8 cellular contexts compared by ENCODE assay signal in the genomic region with DNA sequence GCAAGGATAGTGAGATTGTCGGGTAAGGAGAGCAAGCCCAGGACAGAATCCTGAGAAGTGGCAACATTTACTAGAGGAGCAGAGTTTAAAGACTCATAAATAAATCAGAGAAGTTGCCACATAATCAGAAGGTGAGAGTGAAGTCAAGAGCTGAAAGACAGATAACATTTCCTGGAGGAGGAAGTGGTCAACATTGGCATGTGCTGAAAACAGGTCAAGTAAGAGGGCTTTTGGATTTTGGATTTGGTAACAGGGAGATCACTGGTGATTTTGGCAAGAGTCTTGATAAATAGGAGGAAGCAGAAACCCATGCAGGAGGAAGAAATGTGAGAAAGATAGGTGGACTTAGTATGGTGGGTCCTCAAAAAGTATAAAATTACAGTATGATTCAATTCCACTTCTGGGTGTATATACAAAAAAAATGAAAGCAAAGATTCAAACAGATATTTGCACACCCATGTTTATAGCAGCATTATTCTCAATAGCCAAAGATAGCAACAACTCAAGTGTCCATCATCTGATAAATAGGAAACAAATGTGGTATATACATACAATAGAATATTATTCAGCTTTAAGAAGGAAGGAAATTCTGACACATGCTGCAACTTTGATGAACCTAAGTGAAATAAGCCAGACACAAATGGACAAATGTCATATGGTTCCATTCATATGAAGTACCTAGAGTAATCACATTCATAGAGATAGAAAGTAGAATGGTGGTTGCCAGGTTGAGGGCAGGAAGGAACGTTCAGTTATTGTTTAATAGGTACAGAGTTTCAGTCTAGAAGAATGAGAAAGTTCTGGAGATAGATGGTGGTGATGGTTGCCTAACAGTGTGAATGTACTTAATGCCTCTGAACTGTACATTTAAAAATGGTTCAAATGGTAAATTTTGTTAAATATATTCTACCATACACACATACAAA. TPM values are rescaled to one million over a fixed set of nuclear protein-coding genes. Genes with fewer than 3 reads are reported as not detected.
DNase-seq lines count a peak whose midpoint lies in the region; ATAC-seq and TF ChIP-seq lines count a peak whose summit lies in the region.

No MANE protein-coding gene starts in this region.

- H3K4me3 ChIP-seq in ACC112 (ENCODE audit: low read depth, low read length): no peak overlapping the region
- no peak overlapping the region for H3K4me3 ChIP-seq in ascending aorta

- H3K27me3 ChIP-seq in ACC112 (ENCODE audit: insufficient read depth, low read length): no peaks in the 10 kb centered on the region
- no peaks in the 10 kb centered on the region for H3K27me3 ChIP-seq in ascending aorta

- H3K36me3 ChIP-seq in ACC112 (ENCODE audit: insufficient read depth, low read length): no peaks in the 10 kb centered on the region
- no peaks in the 10 kb centered on the region for H3K36me3 ChIP-seq in ascending aorta

- H3K9me3 Mint-ChIP-seq in activated T-helper 17 cell treated with anti-CD3 and anti-CD28 coated beads, Interleukin-2, amount 50 U/mL, for 72 hours: no peaks in the 10 kb centered on the region

- H3K4me1 ChIP-seq in ACC112 (ENCODE audit: control insufficient read depth, insufficient read depth, low read length, unreplicated experiment) (peaks cover 19% of the 10 kb centered on the region), ascending aorta (no peaks in the 10 kb centered on the region)

- no peak overlapping the region for H3K27ac ChIP-seq in ACC112 (ENCODE audit: low read depth, low read length)
- H3K27ac ChIP-seq in ascending aorta: no peak overlapping the region

- DNase-seq in sciatic nerve (ENCODE audit: low spot score) (no peak), DMS79 treated with DMSO at 0.1 percent for 48 hours (lab: John Stamatoyannopoulos, UW) (no peak), ascending aorta (ENCODE audit: low spot score in 2 of 2) (no peak), NCI-H1105 treated with DMSO at 0.1 percent for 48 hours (lab: John Stamatoyannopoulos, UW) (no peak)

- H3K4me1 Mint-ChIP-seq in activated T-helper 17 cell treated with anti-CD3 and anti-CD28 coated beads, Interleukin-2, amount 50 U/mL, for 72 hours: peaks cover 35% of the 10 kb centered on the region

- intact Hi-C loops in sciatic nerve (cut with DNase I) (no loop called here), ascending aorta (cut with DNase I) (no loop called here)

- peak overlapping the region; percentile 83 for H3K27ac Mint-ChIP-seq in activated T-helper 17 cell treated with anti-CD3 and anti-CD28 coated beads, Interleukin-2, amount 50 U/mL, for 72 hours

- ATAC-seq in GM19452 (IDR thresholded peaks at IDR 0.05; ENCODE audit: unreplicated experiment) (peak; percentile 62), HG03469 (IDR thresholded peaks at IDR 0.05; ENCODE audit: unreplicated experiment) (peak; percentile 43), sciatic nerve (no peak)
- ATAC-seq in activated T-helper 17 cell treated with anti-CD3 and anti-CD28 coated beads, Interleukin-2, amount 50 U/mL, for 72 hours (replicated peaks): peak; percentile 71

- H3K79me2 ChIP-seq in ACC112 (ENCODE audit: control insufficient read depth, insufficient read depth, low read length, unreplicated experiment): no peaks in the 10 kb centered on the region

- TF ChIP-seq CTCF in ascending aorta (IDR thresholded peaks at IDR 0.05): no peak

- peaks cover 5% of the 10 kb centered on the region for H3K36me3 Mint-ChIP-seq in activated T-helper 17 cell treated with anti-CD3 and anti-CD28 coated beads, Interleukin-2, amount 50 U/mL, for 72 hours (ENCODE audit: low read depth)

- H3K9me3 ChIP-seq in ascending aorta: no peaks in the 10 kb centered on the region

- peak overlapping the region; percentile 82 for H3K4me3 Mint-ChIP-seq in activated T-helper 17 cell treated with anti-CD3 and anti-CD28 coated beads, Interleukin-2, amount 50 U/mL, for 72 hours

- peak overlapping the region; percentile 65 for H2AFZ ChIP-seq in ACC112 (ENCODE audit: low read length, unreplicated experiment)

- H3K27me3 Mint-ChIP-seq in activated T-helper 17 cell treated with anti-CD3 and anti-CD28 coated beads, Interleukin-2, amount 50 U/mL, for 72 hours: no peaks in the 10 kb centered on the region

RNA-seq across cellular contexts. Expression of gene MBNL1, which starts 27.3 kb away (rescaled TPM):
- 100 to 1,000 TPM; 322 to 452 TPM for total RNA-seq in activated T-helper 17 cell treated with anti-CD3 and anti-CD28 coated beads, Interleukin-2, amount 50 U/mL, for 72 hours
- 215 TPM for total RNA-seq in sciatic nerve
- total RNA-seq in ascending aorta: 350 TPM
